Comparison of ENCODE assay signal across 10 cellular contexts in genomic region chr16:694187-694862, GRCh38. TPM values are rescaled to one million over a fixed set of nuclear protein-coding genes. Genes with fewer than 3 reads are reported as not detected.
DNase-seq lines count a peak whose midpoint lies in the region; ATAC-seq, FAIRE-seq and TF ChIP-seq lines count a peak whose summit lies in the region.
"Had no signal": no experiment of that assay in that cellular context is flagged by ENCODE, and none has a peak within 500 bp of the region (broad histone marks: within the 10 kb centered on the region; RNA-seq: fewer than 3 reads in every experiment).

No MANE protein-coding gene starts in this region.

- ATAC-seq in K562 (peak; percentile 51), naive B cell (ENCODE audit: low read depth in 2 of 2) (no peak), GM19023 (IDR thresholded peaks at IDR 0.05; ENCODE audit: unreplicated experiment) (no peak)

- peaks cover 2% of the 10 kb centered on the region for H3K9me1 ChIP-seq in K562 (ENCODE audit: control insufficient read depth, insufficient read depth, low read length)

- H3K27ac ChIP-seq in K562 (ENCODE audit: extremely low read depth, low read depth, low read length) = no peak overlapping the region

- peak overlapping the region; percentile 45 for H3K4me3 ChIP-seq in K562

- no peak for TF ChIP-seq CTCF in K562 (IDR thresholded peaks at IDR 0.05 in 2 of 3, conservative IDR thresholded peaks at IDR 0.05 in 1 of 3; ENCODE audit: insufficient read depth in 2 of 3, low read depth in 1 of 3, low read length in 3 of 3)

- peak overlapping the region; percentile 58; the same call in 1 of the 2 replicates for H3K4me2 ChIP-seq in K562 (ENCODE audit: insufficient read depth, low read length)

- 10% methylated on average over 30 of the region's 64 CpGs for WGBS in K562 (ENCODE audit: insufficient coverage, low coverage, missing lambda C conversion rate)

- no peak for TF ChIP-seq RAD21 in K562 (CRISPR knock-in tag; conservative IDR thresholded peaks at IDR 0.05 in 1 of 2, IDR thresholded peaks at IDR 0.05 in 1 of 2)

- in situ Hi-C loops in K562 (cut with MboI) = no loop called here

- H3K9me3 ChIP-seq in K562 (replicated peaks; ENCODE audit: control insufficient read depth, insufficient read depth, low read depth, low read length) = no peaks in the 10 kb centered on the region

- peaks cover 8 to 13% (median 10%) of the 10 kb centered on the region in 3 donors for H3K4me1 Mint-ChIP-seq in IgD-negative memory B cell
- H3K4me1 Mint-ChIP-seq in naive B cell = peaks cover 10 to 21% (median 18%) of the 10 kb centered on the region in 3 donors

- intact Hi-C loops in K562 (cut with micrococcal nuclease) = no loop called here

- H3K79me2 ChIP-seq in K562 (ENCODE audit: control insufficient read depth, insufficient read depth, low read length) = peaks cover 11% of the 10 kb centered on the region; the same call in 2 of the 3 replicates

- H4K20me1 ChIP-seq in K562 (replicated peaks; ENCODE audit: control insufficient read depth, insufficient read depth, low read length) = no peaks in the 10 kb centered on the region

- H3K36me3 ChIP-seq in K562 (ENCODE audit: control insufficient read depth, insufficient read depth, low read length) = peaks cover under 1% of the 10 kb centered on the region; the same call in 1 of the 3 replicates

- H3K36me3 Mint-ChIP-seq in IgD-negative memory B cell (no peaks in the 10 kb centered on the region), naive B cell (no peaks in the 10 kb centered on the region)

- peaks cover 6 to 12% of the 10 kb centered on the region in 2 experiments; a peak in 4 of 5 replicates for H3K27me3 ChIP-seq in K562 (ENCODE audit: control insufficient read depth in 2 of 2, insufficient read depth in 2 of 2, low read length in 2 of 2)

- peaks cover 9% of the 10 kb centered on the region for H3K27me3 Mint-ChIP-seq in IgD-negative memory B cell
- H3K27me3 Mint-ChIP-seq in naive B cell = peaks cover 0 to 34% (median 15%) of the 10 kb centered on the region in 3 donors

- no peak for FAIRE-seq in K562 (lab: Jason Lieb, UNC)
- FAIRE-seq: HTR-8/SVneo had no signal

- CTCF ChIA-PET in K562 (lab: Yijun Ruan, JAX; ENCODE audit: low intra/inter-chr PET ratio) = no interaction called here

- peak overlapping the region; percentile 50 to 89 (median 76) for H3K4me3 Mint-ChIP-seq in IgD-negative memory B cell
- peak overlapping the region; percentile 43 to 90 (median 73) for H3K4me3 Mint-ChIP-seq in naive B cell

- peak overlapping the region in 1 of 2 experiments; percentile 81; a peak in 2 of 4 replicates for H3K9ac ChIP-seq in K562 (ENCODE audit: insufficient read depth in 1 of 2, low read depth in 2 of 2, low read length in 2 of 2)

- peaks cover 9 to 64% of the 10 kb centered on the region in 2 experiments for H3K4me1 ChIP-seq in K562 (replicated peaks in 1 of 2; ENCODE audit: control insufficient read depth in 2 of 2, insufficient read depth in 2 of 2, low read length in 2 of 2)

- POLR2A ChIA-PET in K562 (lab: Yijun Ruan, JAX) = interaction anchor here (0.6 to 1.2 kb wide), 2 partner anchors 14 to 21 kb away, joined by 3 to 4 read pairs; no protein-coding TSS in a partner anchor

- H3K9me3 Mint-ChIP-seq in IgD-negative memory B cell = no peaks in the 10 kb centered on the region
- no peaks in the 10 kb centered on the region for H3K9me3 Mint-ChIP-seq in naive B cell

- TF ChIP-seq EP300 in K562 (IDR thresholded peaks at IDR 0.05; ENCODE audit: low read length) = no peak

- no peak for TF ChIP-seq POLR2A in K562 (conservative IDR thresholded peaks at IDR 0.05)

- H2AFZ ChIP-seq in K562 (ENCODE audit: low read depth, low read length) = 0 out of 2 replicates have a peak overlapping the region, but pooled peaks have one; percentile 40

- no TSS peak for BruUV-seq in K562 (replicated peaks; lab: Mats Ljungman, UMichigan)

- peak; percentile 16 for DNase-seq in COLO668 (lab: John Stamatoyannopoulos, UW; ENCODE audit: unreplicated experiment)
- DNase-seq in K562 (ENCODE audit: extremely low read depth in 1 of 4, low spot score in 3 of 4) = peak; percentile 43 to 48 (median 46)
- DNase-seq in naive B cell = no peak
- no peak for DNase-seq in NK-92 treated with Interleukin-12 subunit alpha and Interleukin-12 subunit beta, amount 100 ng/mL, for 24 hours (lab: John Stamatoyannopoulos, UW)
- DNase-seq in kidney glomerular epithelial cell (lab: John Stamatoyannopoulos, UW) = no peak
- DNase-seq in DMS 273 treated with DMSO at 0.1 percent for 48 hours (lab: John Stamatoyannopoulos, UW) = no peak
- DNase-seq: GF-D8 had no signal

- H3K27ac Mint-ChIP-seq in IgD-negative memory B cell = peak overlapping the region in 1 of 3 donors; percentile 71
- no peak overlapping the region for H3K27ac Mint-ChIP-seq in naive B cell

RNA-seq across cellular contexts. Expression of gene WDR24, which starts 4.1 kb away (rescaled TPM):
- polyA plus RNA-seq in IgD-negative memory B cell = 15.1 TPM
- 7.7 and 42.2 TPM in 2 replicates for total RNA-seq in K562 (2011; cell fraction: chromatin; rRNA removed; ENCODE audit: low replicate concordance)
- total RNA-seq in K562 (2011; cell fraction: nucleolus; rRNA removed) = 40.7 and 45.1 TPM in 2 replicates
- 14.7 and 16.8 TPM in 2 replicates for total RNA-seq in K562 (2011; cell fraction: nucleoplasm; rRNA removed)
- total RNA-seq in K562 (2014; rRNA removed) = 4.8 and 5.3 TPM in 2 replicates
- 0.70 and 1.2 TPM in 2 replicates for total RNA-seq in K562 (2014; rRNA removed; fragmentation: Illumina TruSeq; extraction: Trizol)
- 3.4 and 5.1 TPM in 2 replicates for total RNA-seq in K562 (2015; rRNA removed; fragmentation: Illumina TruSeq; extraction: Trizol)
- total RNA-seq in K562 (2021) = 23.3 and 25.4 TPM in 2 replicates
- polyA plus RNA-seq in K562 (2011; rRNA removed) = 3.3 and 6.7 TPM in 2 replicates
- 5.5 and 12.0 TPM in 2 replicates for polyA plus RNA-seq in K562 (2011; cell fraction: cytosol; rRNA removed)
- 36.7 and 65.7 TPM in 2 replicates for polyA plus RNA-seq in K562 (2011; cell fraction: nucleus; rRNA removed)
- 14.6 and 20.0 TPM in 2 replicates for polyA plus RNA-seq in K562 (2012)
- polyA plus RNA-seq in K562 (2014; fragmentation: Illumina TruSeq; extraction: Trizol) = 5.5 and 10.2 TPM in 2 replicates
- polyA plus RNA-seq in K562 (2014; fragmentation: Nextera tagmentation; extraction: Ambion mirVana) = under 1 TPM; 0.08 to 0.11 TPM
- polyA plus RNA-seq in K562 (2014; rRNA removed) = 12.2 and 12.5 TPM in 2 replicates
- 2.7 and 3.3 TPM in 2 replicates for polyA minus RNA-seq in K562 (2011; rRNA and poly(A)+ RNA removed)
- 7.6 and 11.2 TPM in 2 replicates for polyA minus RNA-seq in K562 (2011; cell fraction: cytosol; rRNA and poly(A)+ RNA removed)
- 14.4 and 18.2 TPM in 2 replicates for polyA minus RNA-seq in K562 (2011; cell fraction: nucleus; rRNA and poly(A)+ RNA removed)
- polyA plus RNA-seq in naive B cell (ENCODE audit: low read depth in 6 of 6) = 10 to 100 TPM in 4 of 6 donors, 1 to 10 TPM in 2; 4.6 to 16.2 (median 11.4) TPM

RNA-seq across cellular contexts. Expression of gene JMJD8, which starts 10.2 kb away (rescaled TPM):
- 51.0 TPM for polyA plus RNA-seq in IgD-negative memory B cell
- total RNA-seq in K562 (2011; cell fraction: chromatin; rRNA removed; ENCODE audit: low replicate concordance) = 18.2 and 82.3 TPM in 2 replicates
- 114 and 120 TPM in 2 replicates for total RNA-seq in K562 (2011; cell fraction: nucleolus; rRNA removed)
- 55.7 and 56.0 TPM in 2 replicates for total RNA-seq in K562 (2011; cell fraction: nucleoplasm; rRNA removed)
- total RNA-seq in K562 (2014; rRNA removed) = 48.3 and 63.8 TPM in 2 replicates
- total RNA-seq in K562 (2014; rRNA removed; fragmentation: Illumina TruSeq; extraction: Trizol) = 9.6 and 15.8 TPM in 2 replicates
- 28.3 and 29.3 TPM in 2 replicates for total RNA-seq in K562 (2015; rRNA removed; fragmentation: Illumina TruSeq; extraction: Trizol)
- 50.6 and 56.6 TPM in 2 replicates for total RNA-seq in K562 (2021)
- 22.2 and 33.4 TPM in 2 replicates for polyA plus RNA-seq in K562 (2011; rRNA removed)
- 35.0 and 78.3 TPM in 2 replicates for polyA plus RNA-seq in K562 (2011; cell fraction: cytosol; rRNA removed)
- 96.4 and 165 TPM in 2 replicates for polyA plus RNA-seq in K562 (2011; cell fraction: nucleus; rRNA removed)
- 52.6 and 67.7 TPM in 2 replicates for polyA plus RNA-seq in K562 (2012)
- polyA plus RNA-seq in K562 (2014; fragmentation: Illumina TruSeq; extraction: Trizol) = 43.3 and 47.9 TPM in 2 replicates
- polyA plus RNA-seq in K562 (2014; fragmentation: Nextera tagmentation; extraction: Ambion mirVana) = 1 to 10 TPM; 1.2 to 2.3 TPM
- polyA plus RNA-seq in K562 (2014; rRNA removed) = 46.6 and 48.7 TPM in 2 replicates
- 5.2 and 7.4 TPM in 2 replicates for polyA minus RNA-seq in K562 (2011; rRNA and poly(A)+ RNA removed)
- 16.1 and 16.5 TPM in 2 replicates for polyA minus RNA-seq in K562 (2011; cell fraction: cytosol; rRNA and poly(A)+ RNA removed)
- 65.4 and 66.1 TPM in 2 replicates for polyA minus RNA-seq in K562 (2011; cell fraction: nucleus; rRNA and poly(A)+ RNA removed)
- polyA plus RNA-seq in naive B cell (ENCODE audit: low read depth in 6 of 6) = 10 to 100 TPM; 38.1 to 62.6 (median 40.0) TPM

RNA-seq across cellular contexts. Expression of gene FBXL16, which starts 11.3 kb away (rescaled TPM):
- 4.4 TPM for polyA plus RNA-seq in IgD-negative memory B cell
- 1.6 and 5.3 TPM in 2 replicates for total RNA-seq in K562 (2011; cell fraction: chromatin; rRNA removed; ENCODE audit: low replicate concordance)
- 3.7 and 4.2 TPM in 2 replicates for total RNA-seq in K562 (2011; cell fraction: nucleolus; rRNA removed)
- total RNA-seq in K562 (2011; cell fraction: nucleoplasm; rRNA removed) = 2.3 and 2.7 TPM in 2 replicates
- 2.2 and 2.7 TPM in 2 replicates for total RNA-seq in K562 (2014; rRNA removed)
- 0.54 and 1.4 TPM in 2 replicates for total RNA-seq in K562 (2014; rRNA removed; fragmentation: Illumina TruSeq; extraction: Trizol)
- total RNA-seq in K562 (2015; rRNA removed; fragmentation: Illumina TruSeq; extraction: Trizol) = 0.41 and 0.47 TPM in 2 replicates
- total RNA-seq in K562 (2021) = 6.0 and 8.2 TPM in 2 replicates
- polyA plus RNA-seq in K562 (2011; rRNA removed) = 1.7 and 3.0 TPM in 2 replicates
- 2.6 and 10.1 TPM in 2 replicates for polyA plus RNA-seq in K562 (2011; cell fraction: cytosol; rRNA removed)
- 5.0 and 9.1 TPM in 2 replicates for polyA plus RNA-seq in K562 (2011; cell fraction: nucleus; rRNA removed)
- 5.3 and 7.9 TPM in 2 replicates for polyA plus RNA-seq in K562 (2012)
- 1.9 and 25.4 TPM in 2 replicates for polyA plus RNA-seq in K562 (2014; fragmentation: Illumina TruSeq; extraction: Trizol)
- under 1 TPM; 0.21 to 0.37 TPM for polyA plus RNA-seq in K562 (2014; fragmentation: Nextera tagmentation; extraction: Ambion mirVana)
- 3.1 and 3.3 TPM in 2 replicates for polyA plus RNA-seq in K562 (2014; rRNA removed)
- polyA minus RNA-seq in K562 (2011; rRNA and poly(A)+ RNA removed) = 0.57 and 0.63 TPM in 2 replicates
- 3.6 and 6.4 TPM in 2 replicates for polyA minus RNA-seq in K562 (2011; cell fraction: cytosol; rRNA and poly(A)+ RNA removed)
- 1.5 and 2.0 TPM in 2 replicates for polyA minus RNA-seq in K562 (2011; cell fraction: nucleus; rRNA and poly(A)+ RNA removed)
- 1 to 10 TPM in 1 of 6 donors, under 1 TPM in 4, not detected in 1; 0.23 to 7.9 (median 0.56) TPM for polyA plus RNA-seq in naive B cell (ENCODE audit: low read depth in 6 of 6)

RNA-seq across cellular contexts. Expression of gene STUB1, which starts 14.1 kb away (rescaled TPM):
- 137 TPM for polyA plus RNA-seq in IgD-negative memory B cell
- 38.7 and 156 TPM in 2 replicates for total RNA-seq in K562 (2011; cell fraction: chromatin; rRNA removed; ENCODE audit: low replicate concordance)
- total RNA-seq in K562 (2011; cell fraction: nucleolus; rRNA removed) = 192 and 203 TPM in 2 replicates
- 62.0 and 88.9 TPM in 2 replicates for total RNA-seq in K562 (2011; cell fraction: nucleoplasm; rRNA removed)
- 251 and 276 TPM in 2 replicates for total RNA-seq in K562 (2014; rRNA removed)
- total RNA-seq in K562 (2014; rRNA removed; fragmentation: Illumina TruSeq; extraction: Trizol) = 65.4 and 88.2 TPM in 2 replicates
- total RNA-seq in K562 (2015; rRNA removed; fragmentation: Illumina TruSeq; extraction: Trizol) = 147 and 168 TPM in 2 replicates
- total RNA-seq in K562 (2021) = 191 and 213 TPM in 2 replicates
- 114 TPM in 2 replicates for polyA plus RNA-seq in K562 (2011; rRNA removed)
- polyA plus RNA-seq in K562 (2011; cell fraction: cytosol; rRNA removed) = 94.5 and 181 TPM in 2 replicates
- 195 and 305 TPM in 2 replicates for polyA plus RNA-seq in K562 (2011; cell fraction: nucleus; rRNA removed)
- polyA plus RNA-seq in K562 (2012) = 87.2 and 101 TPM in 2 replicates
- 152 and 188 TPM in 2 replicates for polyA plus RNA-seq in K562 (2014; fragmentation: Illumina TruSeq; extraction: Trizol)
- 10 to 100 TPM; 10.6 to 27.7 TPM for polyA plus RNA-seq in K562 (2014; fragmentation: Nextera tagmentation; extraction: Ambion mirVana)
- polyA plus RNA-seq in K562 (2014; rRNA removed) = 193 and 200 TPM in 2 replicates
- 22.1 and 33.0 TPM in 2 replicates for polyA minus RNA-seq in K562 (2011; rRNA and poly(A)+ RNA removed)
- polyA minus RNA-seq in K562 (2011; cell fraction: cytosol; rRNA and poly(A)+ RNA removed) = 41.4 and 45.7 TPM in 2 replicates
- 57.6 and 61.8 TPM in 2 replicates for polyA minus RNA-seq in K562 (2011; cell fraction: nucleus; rRNA and poly(A)+ RNA removed)
- 100 to 1,000 TPM; 121 to 180 (median 128) TPM for polyA plus RNA-seq in naive B cell (ENCODE audit: low read depth in 6 of 6)

RNA-seq across cellular contexts. Expression of gene RHBDL1, which starts 18.9 kb away (rescaled TPM):
- polyA plus RNA-seq in IgD-negative memory B cell (1.1 TPM), K562 (2011; rRNA removed) (1.7 and 3.5 TPM in 2 replicates), K562 (2014; fragmentation: Illumina TruSeq; extraction: Trizol) (0.55 and 1.1 TPM in 2 replicates), K562 (2014; fragmentation: Nextera tagmentation; extraction: Ambion mirVana) (under 1 TPM in 1 of 2 experiments, not detected in 1; 0.03 TPM), K562 (2014; rRNA removed) (3.4 and 5.6 TPM in 2 replicates), naive B cell (ENCODE audit: low read depth in 6 of 6) (not detected)
- total RNA-seq in K562 (2011; cell fraction: chromatin; rRNA removed; ENCODE audit: low replicate concordance) = 4.0 and 18.2 TPM in 2 replicates
- total RNA-seq in K562 (2011; cell fraction: nucleolus; rRNA removed) = 16.8 and 19.9 TPM in 2 replicates
- 6.3 and 7.2 TPM in 2 replicates for total RNA-seq in K562 (2011; cell fraction: nucleoplasm; rRNA removed)
- total RNA-seq in K562 (2014; rRNA removed) (2.7 and 3.9 TPM in 2 replicates), K562 (2014; rRNA removed; fragmentation: Illumina TruSeq; extraction: Trizol) (0.11 TPM in 1 of 2 replicates, not detected in the other), K562 (2015; rRNA removed; fragmentation: Illumina TruSeq; extraction: Trizol) (0.79 and 0.94 TPM in 2 replicates), K562 (2021) (3.6 and 4.0 TPM in 2 replicates)
- polyA plus RNA-seq in K562 (2011; cell fraction: cytosol; rRNA removed) = 2.9 and 8.6 TPM in 2 replicates
- 36.3 and 53.0 TPM in 2 replicates for polyA plus RNA-seq in K562 (2011; cell fraction: nucleus; rRNA removed)
- polyA plus RNA-seq in K562 (2012) = 2.4 and 6.7 TPM in 2 replicates
- polyA minus RNA-seq in K562 (2011; rRNA and poly(A)+ RNA removed) = 0.15 and 0.39 TPM in 2 replicates
- polyA minus RNA-seq in K562 (2011; cell fraction: cytosol; rRNA and poly(A)+ RNA removed) = 1.2 TPM in 1 of 2 replicates, not detected in the other
- 3.2 and 5.4 TPM in 2 replicates for polyA minus RNA-seq in K562 (2011; cell fraction: nucleus; rRNA and poly(A)+ RNA removed)

Comparison
In these comparisons a context has a peak if more than half of its experiments do, and no peak if none do; other contexts are left out.
1. DNase-seq: peak in COLO668 (single experiment) and K562 (4 of 4); none in naive B cell (single experiment), NK-92 treated with Interleukin-12 subunit alpha and Interleukin-12 subunit beta, amount 100 ng/mL, for 24 hours (single experiment), kidney glomerular epithelial cell (single experiment) and DMS 273 treated with DMSO at 0.1 percent for 48 hours (single experiment).